ENCODE assay signal across 1 cellular context in genomic region chr7:55185941-55186609, GRCh38.
TF ChIP-seq lines count a peak whose summit lies in the region.

No MANE protein-coding gene starts in this region.

TF ChIP-seq in HepG2, 621 proteins besides CTCF, POLR2A, EP300 and RAD21 (continued from another document):
- TF ChIP-seq ZNF407 (CRISPR knock-in tag; IDR thresholded peaks at IDR 0.05; ENCODE audit: not compliant biosample characterization) = peak; percentile 51
- TF ChIP-seq, protein P1, sequence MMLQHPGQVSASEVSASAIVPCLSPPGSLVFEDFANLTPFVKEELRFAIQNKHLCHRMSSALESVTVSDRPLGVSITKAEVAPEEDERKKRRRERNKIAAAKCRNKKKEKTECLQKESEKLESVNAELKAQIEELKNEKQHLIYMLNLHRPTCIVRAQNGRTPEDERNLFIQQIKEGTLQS (CRISPR knock-in tag; IDR thresholded peaks at IDR 0.05) = peak; percentile 87
- peak; percentile 78 for TF ChIP-seq NRL (CRISPR knock-in tag; IDR thresholded peaks at IDR 0.05; ENCODE audit: borderline replicate concordance)
- peak; percentile 62 for TF ChIP-seq TEAD3 (CRISPR knock-in tag; optimal IDR thresholded peaks at IDR 0.05; ENCODE audit: borderline replicate concordance)
- TF ChIP-seq RCOR2 (CRISPR knock-in tag; IDR thresholded peaks at IDR 0.05) = peak; percentile 83
- peak; percentile 77; the same call in 1 of the 2 replicates for TF ChIP-seq ZSCAN9 (CRISPR knock-in tag; IDR thresholded peaks at IDR 0.05; ENCODE audit: borderline replicate concordance)
- TF ChIP-seq, protein P2, sequence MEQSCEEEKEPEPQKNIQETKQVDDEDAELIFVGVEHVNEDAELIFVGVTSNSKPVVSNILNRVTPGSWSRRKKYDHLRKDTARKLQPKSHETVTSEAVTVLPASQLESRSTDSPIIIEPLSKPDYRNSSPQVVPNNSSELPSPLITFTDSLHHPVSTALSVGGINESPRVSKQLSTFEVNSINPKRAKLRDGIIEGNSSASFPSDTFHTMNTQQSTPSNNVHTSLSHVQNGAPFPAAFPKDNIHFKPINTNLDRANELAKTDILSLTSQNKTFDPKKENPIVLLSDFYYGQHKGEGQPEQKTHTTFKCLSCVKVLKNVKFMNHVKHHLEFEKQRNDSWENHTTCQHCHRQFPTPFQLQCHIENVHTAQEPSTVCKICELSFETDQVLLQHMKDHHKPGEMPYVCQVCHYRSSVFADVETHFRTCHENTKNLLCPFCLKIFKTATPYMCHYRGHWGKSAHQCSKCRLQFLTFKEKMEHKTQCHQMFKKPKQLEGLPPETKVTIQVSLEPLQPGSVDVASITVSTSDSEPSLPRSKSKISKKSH (CRISPR knock-in tag; IDR thresholded peaks at IDR 0.05; ENCODE audit: borderline replicate concordance) = peak; percentile 75; the same call in 1 of the 2 replicates
